8 cellular contexts compared by ENCODE assay signal in the genomic region with DNA sequence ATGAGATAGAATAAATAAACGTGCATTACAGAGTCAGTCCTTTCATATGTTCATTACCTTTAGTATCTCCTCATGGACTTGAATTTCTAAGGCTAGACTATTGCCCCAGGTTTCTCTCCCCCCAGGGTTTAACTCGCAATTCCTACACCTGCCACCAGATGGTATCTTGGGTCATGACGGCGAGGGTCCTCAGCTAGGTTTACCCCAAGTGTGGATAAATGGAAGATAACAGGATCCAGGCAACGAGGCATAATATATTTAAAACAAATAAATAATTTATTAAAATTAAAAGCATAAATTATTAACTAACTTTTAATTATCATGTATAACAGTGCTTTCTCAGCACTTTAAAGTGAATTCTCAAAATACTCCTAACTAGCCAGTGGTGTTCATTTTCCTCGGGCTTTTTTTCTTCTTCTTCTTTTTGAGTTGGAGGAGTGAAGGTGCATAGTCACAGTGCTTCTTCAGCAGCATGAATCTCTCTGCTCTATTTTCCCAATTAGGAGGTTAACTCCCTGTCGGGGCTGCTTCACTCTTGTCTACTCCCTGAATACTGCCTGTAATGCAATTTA.
DNase-seq lines count a peak whose midpoint lies in the region; ATAC-seq, FAIRE-seq and TF ChIP-seq lines count a peak whose summit lies in the region.

No MANE protein-coding gene starts in this region.

- no peak for FAIRE-seq in bronchial epithelial cell (lab: Jason Lieb, UNC)

- no peaks in the 10 kb centered on the region for H3K36me3 ChIP-seq in bronchial epithelial cell (ENCODE audit: control insufficient read depth, insufficient read depth, low read length)

- no peak overlapping the region for H3K27ac Mint-ChIP-seq in T-cell
- H3K27ac Mint-ChIP-seq in naive thymus-derived CD8-positive, alpha-beta T cell, result no peak overlapping the region

- CTCF ChIA-PET in T-cell (lab: Charles Lee), result interaction anchor here (0.6 to 1.0 kb wide), 4 partner anchors 18 to 262 kb away, joined by 3 to 5 read pairs (median 3); no protein-coding TSS in a partner anchor

- H3K4me3 ChIP-seq in bronchial epithelial cell (ENCODE audit: low read depth, low read length), result no peak overlapping the region

- ATAC-seq in GM21528 (IDR thresholded peaks at IDR 0.05; ENCODE audit: low FRiP score, unreplicated experiment) (peak; percentile 82), T-cell (replicated peaks in 1 of 4) (peak in 1 of 4 experiments; percentile 53)
- ATAC-seq in naive thymus-derived CD8-positive, alpha-beta T cell, result peak; percentile 60 to 62

- H3K9me3 Mint-ChIP-seq in T-cell, result no peaks in the 10 kb centered on the region
- no peaks in the 10 kb centered on the region for H3K9me3 Mint-ChIP-seq in naive thymus-derived CD8-positive, alpha-beta T cell

- H3K27me3 ChIP-seq in bronchial epithelial cell (ENCODE audit: control insufficient read depth, insufficient read depth, low read length), result no peaks in the 10 kb centered on the region

- peaks cover 3 to 8% of the 10 kb centered on the region in 2 donors for H3K27me3 Mint-ChIP-seq in T-cell
- peaks cover 3 to 25% (median 5%) of the 10 kb centered on the region in 5 donors for H3K27me3 Mint-ChIP-seq in naive thymus-derived CD8-positive, alpha-beta T cell

- H3K4me1 Mint-ChIP-seq in T-cell, result peaks cover 0 to 3% (median 0%) of the 10 kb centered on the region in 3 donors
- H3K4me1 Mint-ChIP-seq in naive thymus-derived CD8-positive, alpha-beta T cell, result peaks cover 0 to 2% (median 1%) of the 10 kb centered on the region in 4 donors

- no peaks in the 10 kb centered on the region for H3K36me3 Mint-ChIP-seq in T-cell
- no peaks in the 10 kb centered on the region for H3K36me3 Mint-ChIP-seq in naive thymus-derived CD8-positive, alpha-beta T cell

- TF ChIP-seq CTCF in LNCAP (IDR thresholded peaks at IDR 0.05) (peak; percentile 62), bronchial epithelial cell (IDR thresholded peaks at IDR 0.05; ENCODE audit: insufficient read depth, low read length, severe bottlenecking) (peak; percentile 61)

- DNase-seq in NCI-H2171 treated with DMSO at 0.1 percent for 48 hours (lab: John Stamatoyannopoulos, UW), result peak; percentile 37
- DNase-seq in NCI-H2171 (lab: John Stamatoyannopoulos, UW), result no peak
- DNase-seq in T-cell, result peak in 30 of 34 experiments; percentile 2 to 49 (median 18)
- DNase-seq in bronchial epithelial cell (ENCODE audit: low read depth), result peak; percentile 38
- DNase-seq in naive thymus-derived CD8-positive, alpha-beta T cell, result peak in 9 of 10 donors; percentile 14 to 59 (median 33)
- no peak for DNase-seq in medulla oblongata (ENCODE audit: extremely low spot score)

- POLR2A ChIA-PET in T-cell (lab: Charles Lee), result no interaction called here
- POLR2A ChIA-PET in naive thymus-derived CD8-positive, alpha-beta T cell (lab: Charles Lee), result no interaction called here

- no peak overlapping the region for H3K4me3 Mint-ChIP-seq in T-cell
- H3K4me3 Mint-ChIP-seq in naive thymus-derived CD8-positive, alpha-beta T cell, result no peak overlapping the region

Comparison
In these comparisons a context has a peak if more than half of its experiments do, and no peak if none do; other contexts are left out.
1. DNase-seq: peak in NCI-H2171 treated with DMSO at 0.1 percent for 48 hours (single experiment), T-cell (30 of 34), bronchial epithelial cell (single experiment) and naive thymus-derived CD8-positive, alpha-beta T cell (9 of 10); none in NCI-H2171 (single experiment) and medulla oblongata (single experiment).